In the genomic region with DNA sequence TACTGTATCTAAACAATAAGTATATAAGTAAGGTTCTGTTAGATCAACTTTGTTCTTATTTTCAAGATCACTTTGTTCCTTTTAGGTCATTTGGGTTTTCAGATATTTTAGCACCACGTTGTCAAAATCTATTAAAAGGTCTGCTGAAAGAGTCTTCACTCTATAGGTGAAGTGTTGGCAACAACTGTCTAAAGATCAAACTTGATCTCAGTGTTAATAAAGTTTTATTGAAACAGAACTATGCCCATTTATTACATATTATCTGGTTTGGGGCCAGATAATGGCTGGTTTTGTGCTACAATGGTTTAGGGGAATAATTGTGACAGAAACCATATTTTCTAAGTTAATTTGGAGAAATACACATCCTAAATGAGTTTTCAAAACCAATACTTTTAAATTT, we compare ENCODE assay signal across 6 cellular contexts.
"Had no signal": no experiment of that assay in that cellular context is flagged by ENCODE, and none has a peak within 500 bp of the region (broad histone marks: within the 10 kb centered on the region; RNA-seq: fewer than 3 reads in every experiment).

No MANE protein-coding gene starts in this region.

- DNase-seq: GDM1, GF-D8 had no signal

- FAIRE-seq: GM12891, GM12892, GM18507, GM19239 had no signal
